Comparison of ENCODE assay signal across 1 cellular context in genomic region chr16:11927288-11927829, GRCh38. TPM values are rescaled to one million over a fixed set of nuclear protein-coding genes. Genes with fewer than 3 reads are reported as not detected.
"Had no signal": no experiment of that assay in that cellular context is flagged by ENCODE, and none has a peak within 500 bp of the region (broad histone marks: within the 10 kb centered on the region; RNA-seq: fewer than 3 reads in every experiment).

No MANE protein-coding gene starts in this region.

RNA-seq across cellular contexts. Expression of gene TNFRSF17, which starts 37.7 kb away (rescaled TPM):
- total RNA-seq: G401 had no signal
